In genomic region chr19:39924389-39924788, GRCh38 we compare ENCODE assay signal across 28 cellular contexts.
"Had no signal": no experiment of that assay in that cellular context is flagged by ENCODE, and none has a peak within 500 bp of the region (broad histone marks: within the 10 kb centered on the region; RNA-seq: fewer than 3 reads in every experiment).

No MANE protein-coding gene starts in this region.

- H3K9me3 Mint-ChIP-seq: activated naive CD4-positive, alpha-beta T cell treated with anti-CD3 and anti-CD28 coated beads for 36 hours; activated naive CD8-positive, alpha-beta T cell treated with anti-CD3 and anti-CD28 coated beads for 36 hours; mesothelial cell of epicardium; nephron progenitor cell; T-helper 1 cell treated with Interleukin-12 subunit alpha and Interleukin-12 subunit beta and Interleukin-4 antibody, amounts not matched to agents 30 μg/mL and 1 μg/mL, for 36 hours had no signal

- H2AFZ ChIP-seq: parathyroid adenoma had no signal

- H3K4me1 Mint-ChIP-seq: mesothelial cell of epicardium, nephron progenitor cell had no signal

- H3K27ac Mint-ChIP-seq: activated naive CD4-positive, alpha-beta T cell treated with anti-CD3 and anti-CD28 coated beads for 36 hours; activated naive CD8-positive, alpha-beta T cell treated with anti-CD3 and anti-CD28 coated beads for 36 hours; mesothelial cell of epicardium; nephron progenitor cell; T-helper 1 cell treated with Interleukin-12 subunit alpha and Interleukin-12 subunit beta and Interleukin-4 antibody, amounts not matched to agents 30 μg/mL and 1 μg/mL, for 36 hours had no signal

- ATAC-seq: activated CD4-positive, CD25-positive, alpha-beta regulatory T cell treated with anti-CD3 and anti-CD28 coated beads, Interleukin-2, amount 50 U/mL, for 24 hours; body of pancreas had no signal

- DNase-seq: activated CD4-positive, alpha-beta T cell treated with anti-CD3 and anti-CD28 coated beads for 48 hours; activated CD4-positive, alpha-beta T cell treated with anti-CD3 and anti-CD28 coated beads, Interleukin-2, amount 50 U/mL, for 48 hours; activated effector memory CD4-positive, alpha-beta T cell treated with Interleukin-2 at 50 U/mL for 16 hours; activated naive CD4-positive, alpha-beta T cell treated with anti-CD3 and anti-CD28 coated beads for 36 hours; activated naive CD8-positive, alpha-beta T cell treated with anti-CD3 and anti-CD28 coated beads for 36 hours; aorta; body of pancreas; cortex of kidney; mammary epithelial cell; naive B cell; nephron progenitor cell; stimulated activated naive CD4-positive, alpha-beta T cell treated with Interleukin-2 at 50 U/mL for 16 hours; SW 1271; T-helper 9 cell; WERI-Rb-1 had no signal

- H3K4me1 ChIP-seq: adrenal gland, body of pancreas, parathyroid adenoma, right atrium auricular region had no signal

- H3K36me3 ChIP-seq: adrenal gland, right atrium auricular region, thoracic aorta, upper lobe of left lung, WERI-Rb-1 had no signal

- H3K79me2 ChIP-seq: parathyroid adenoma had no signal

- H3K9ac ChIP-seq: parathyroid adenoma had no signal

- H3K36me3 Mint-ChIP-seq: mesothelial cell of epicardium had no signal

- H3K4me3 ChIP-seq: adrenal gland, body of pancreas, right atrium auricular region, SK-N-MC, thoracic aorta, upper lobe of left lung had no signal

- H3K27ac ChIP-seq: adrenal gland, body of pancreas, epithelial cell of prostate, parathyroid adenoma, right atrium auricular region, SK-N-MC, thoracic aorta, upper lobe of left lung, WERI-Rb-1 had no signal

- H3K4me3 Mint-ChIP-seq: activated naive CD4-positive, alpha-beta T cell treated with anti-CD3 and anti-CD28 coated beads for 36 hours; activated naive CD8-positive, alpha-beta T cell treated with anti-CD3 and anti-CD28 coated beads for 36 hours; mesothelial cell of epicardium; naive B cell; nephron progenitor cell; T-helper 1 cell treated with Interleukin-12 subunit alpha and Interleukin-12 subunit beta and Interleukin-4 antibody, amounts not matched to agents 30 μg/mL and 1 μg/mL, for 36 hours had no signal

- H3K27me3 Mint-ChIP-seq: activated naive CD8-positive, alpha-beta T cell treated with anti-CD3 and anti-CD28 coated beads for 36 hours; naive B cell had no signal

- H3K27me3 ChIP-seq: adrenal gland, body of pancreas, right atrium auricular region, upper lobe of left lung had no signal

- FAIRE-seq: frontal cortex, islet of Langerhans, TTC549 had no signal

- H3K9me3 ChIP-seq: adrenal gland, body of pancreas, thoracic aorta, upper lobe of left lung had no signal
